16 cellular contexts compared by ENCODE assay signal in genomic region chr11:103547009-103547408, GRCh38.
"Had no signal": no experiment of that assay in that cellular context is flagged by ENCODE, and none has a peak within 500 bp of the region (broad histone marks: within the 10 kb centered on the region; RNA-seq: fewer than 3 reads in every experiment).

No MANE protein-coding gene starts in this region.

- FAIRE-seq: kidney had no signal

- H3K4me3 Mint-ChIP-seq: dendritic cell treated with granulocyte-macrophage colony-stimulating factor and Interleukin-4, amounts not matched to agents 40 ng/mL and 50 ng/mL, for 4 days; effector memory CD8-positive, alpha-beta T cell; naive thymus-derived CD4-positive, alpha-beta T cell; nephron progenitor cell; stimulated activated naive B cell treated with anti-CD40 and anti-IgM and Interleukin-4, amounts not matched to agents 10 μg/mL and 1 μg/mL and 100 μg/mL, for 72 hours; stimulated activated naive CD8-positive, alpha-beta T cell treated with anti-CD3 and anti-CD28 coated beads, Interleukin-15, amount 100 ng/mL, for 72 hours had no signal

- H3K36me3 Mint-ChIP-seq: naive thymus-derived CD4-positive, alpha-beta T cell; stimulated activated naive B cell treated with anti-CD40 and anti-IgM and Interleukin-4, amounts not matched to agents 10 μg/mL and 1 μg/mL and 100 μg/mL, for 72 hours had no signal

- H3K27ac Mint-ChIP-seq: dendritic cell treated with granulocyte-macrophage colony-stimulating factor and Interleukin-4, amounts not matched to agents 40 ng/mL and 50 ng/mL, for 4 days; effector memory CD8-positive, alpha-beta T cell; naive thymus-derived CD4-positive, alpha-beta T cell; nephron progenitor cell; stimulated activated naive B cell treated with anti-CD40 and anti-IgM and Interleukin-4, amounts not matched to agents 10 μg/mL and 1 μg/mL and 100 μg/mL, for 72 hours; stimulated activated naive CD8-positive, alpha-beta T cell treated with anti-CD3 and anti-CD28 coated beads, Interleukin-15, amount 100 ng/mL, for 72 hours had no signal

- H3K27me3 Mint-ChIP-seq: dendritic cell treated with granulocyte-macrophage colony-stimulating factor and Interleukin-4, amounts not matched to agents 40 ng/mL and 50 ng/mL, for 4 days; effector memory CD8-positive, alpha-beta T cell; naive thymus-derived CD4-positive, alpha-beta T cell; stimulated activated naive CD8-positive, alpha-beta T cell treated with anti-CD3 and anti-CD28 coated beads, Interleukin-15, amount 100 ng/mL, for 72 hours had no signal

- H3K4me1 Mint-ChIP-seq: naive thymus-derived CD4-positive, alpha-beta T cell; stimulated activated naive B cell treated with anti-CD40 and anti-IgM and Interleukin-4, amounts not matched to agents 10 μg/mL and 1 μg/mL and 100 μg/mL, for 72 hours; stimulated activated naive CD8-positive, alpha-beta T cell treated with anti-CD3 and anti-CD28 coated beads, Interleukin-15, amount 100 ng/mL, for 72 hours had no signal

- DNase-seq: effector memory CD8-positive, alpha-beta T cell; esophagus squamous epithelium; kidney; left colon; naive thymus-derived CD4-positive, alpha-beta T cell; nephron progenitor cell; psoas muscle; retina; sigmoid colon; stimulated activated CD4-positive, alpha-beta T cell treated with anti-CD3 and anti-CD28 coated beads, Interleukin-2, amount 100 ng/mL, for 24 hours; stimulated activated CD4-positive, alpha-beta T cell treated with anti-CD3 and anti-CD28 coated beads, Interleukin-4, amount 100 ng/mL, for 4 hours; stimulated activated naive B cell treated with anti-CD40 and anti-IgM and Interleukin-4, amounts not matched to agents 10 μg/mL and 1 μg/mL and 100 μg/mL, for 72 hours; stimulated activated naive CD8-positive, alpha-beta T cell treated with anti-CD3 and anti-CD28 coated beads, Interleukin-15, amount 100 ng/mL, for 72 hours; testis; upper lobe of right lung had no signal

- ATAC-seq: effector memory CD8-positive, alpha-beta T cell; left colon; naive thymus-derived CD4-positive, alpha-beta T cell; psoas muscle; stimulated activated naive B cell treated with anti-CD40 and anti-IgM and Interleukin-4, amounts not matched to agents 10 μg/mL and 1 μg/mL and 100 μg/mL, for 72 hours; stimulated activated naive CD8-positive, alpha-beta T cell treated with anti-CD3 and anti-CD28 coated beads, Interleukin-15, amount 100 ng/mL, for 72 hours; upper lobe of right lung had no signal

- H3K9me3 Mint-ChIP-seq: dendritic cell treated with granulocyte-macrophage colony-stimulating factor and Interleukin-4, amounts not matched to agents 40 ng/mL and 50 ng/mL, for 4 days; effector memory CD8-positive, alpha-beta T cell; nephron progenitor cell had no signal
